Comparison of ENCODE assay signal across 21 cellular contexts in genomic region chr2:75142081-75142480, GRCh38. TPM values are rescaled to one million over a fixed set of nuclear protein-coding genes. Genes with fewer than 3 reads are reported as not detected.
DNase-seq lines count a peak whose midpoint lies in the region; TF ChIP-seq lines count a peak whose summit lies in the region.
"Had no signal": no experiment of that assay in that cellular context is flagged by ENCODE, and none has a peak within 500 bp of the region (broad histone marks: within the 10 kb centered on the region; RNA-seq: fewer than 3 reads in every experiment).

No MANE protein-coding gene starts in this region.

- H3K27me3 ChIP-seq in fibroblast of lung (ENCODE audit: control insufficient read depth, insufficient read depth, low read length), result peaks cover 3% of the 10 kb centered on the region
- H3K27me3 ChIP-seq in sigmoid colon, result no peaks in the 10 kb centered on the region
- H3K27me3 ChIP-seq: spleen had no signal

- TF ChIP-seq CTCF in fibroblast of lung (conservative IDR thresholded peaks at IDR 0.05 in 1 of 2, IDR thresholded peaks at IDR 0.05 in 1 of 2; ENCODE audit: low read depth in 1 of 2, low read length in 2 of 2) (no peak), sigmoid colon (IDR thresholded peaks at IDR 0.05) (no peak)

- H3K27ac ChIP-seq in fibroblast of lung (ENCODE audit: insufficient read depth, low read length), result no peak overlapping the region
- H3K27ac ChIP-seq in sigmoid colon, result peak overlapping the region in 3 of 4 donors; percentile 50 to 55 (median 52)
- H3K27ac ChIP-seq: HL-60, spleen had no signal

- DNase-seq in DMS79 treated with DMSO at 0.1 percent for 48 hours (lab: John Stamatoyannopoulos, UW), result peak; percentile 70
- DNase-seq in NCI-H446 treated with DMSO at 0.1 percent for 48 hours (lab: John Stamatoyannopoulos, UW), result peak; percentile 79
- peak; percentile 11 to 57 for DNase-seq in fibroblast of lung (ENCODE audit: low read depth in 2 of 2)
- DNase-seq in sigmoid colon, result peak; percentile 65
- no peak for DNase-seq in T-helper 9 cell
- no peak for DNase-seq in DMS 273 (lab: John Stamatoyannopoulos, UW; ENCODE audit: unreplicated experiment)
- DNase-seq in medulla oblongata (ENCODE audit: extremely low spot score), result no peak
- no peak for DNase-seq in activated T-cell treated with anti-CD3 and anti-CD28 coated beads, Interleukin-2, amount 50 U/mL, for 24 hours
- DNase-seq: activated naive CD8-positive, alpha-beta T cell treated with anti-CD3 and anti-CD28 coated beads, Interleukin-2, amount 50 U/mL, for 24 hours; CD8-positive, alpha-beta T cell; DND-41; effector CD8-positive, alpha-beta T cell; foreskin fibroblast; HFFc6; midbrain; NCI-H187 treated with DMSO at 0.1 percent for 48 hours; spleen had no signal

- no peaks in the 10 kb centered on the region for H3K4me1 ChIP-seq in fibroblast of lung (ENCODE audit: control insufficient read depth, extremely low read depth, insufficient read depth, low read length)
- H3K4me1 ChIP-seq in sigmoid colon, result peaks cover 0 to 31% (median 11%) of the 10 kb centered on the region in 4 donors
- H3K4me1 ChIP-seq: spleen had no signal

- H2AFZ ChIP-seq in fibroblast of lung (ENCODE audit: low read length), result no peak overlapping the region

- no peaks in the 10 kb centered on the region for H4K20me1 ChIP-seq in fibroblast of lung (ENCODE audit: control insufficient read depth, extremely low read depth, insufficient read depth, low read length)

- H3K27ac Mint-ChIP-seq in activated T-cell treated with anti-CD3 and anti-CD28 coated beads, Interleukin-2, amount 50 U/mL, for 24 hours, result no peak overlapping the region
- H3K27ac Mint-ChIP-seq: activated naive CD8-positive, alpha-beta T cell treated with anti-CD3 and anti-CD28 coated beads, Interleukin-2, amount 50 U/mL, for 24 hours; activated T-helper 17 cell treated with anti-CD3 and anti-CD28 coated beads, Interleukin-2, amount 50 U/mL, for 72 hours; CD8-positive, alpha-beta T cell; HFFc6; progenitor cell of endocrine pancreas had no signal

- intact Hi-C loops in sigmoid colon (cut with DNase I), result no loop called here

- H3K9ac ChIP-seq in fibroblast of lung (ENCODE audit: insufficient read depth, low read length), result no peak overlapping the region

- H3K4me3 ChIP-seq in fibroblast of lung (replicated peaks in 1 of 4; ENCODE audit: control extremely low read depth in 1 of 4, insufficient read depth in 1 of 4, low read depth in 3 of 4, low read length in 4 of 4), result no peak overlapping the region
- no peak overlapping the region for H3K4me3 ChIP-seq in sigmoid colon
- H3K4me3 ChIP-seq: spleen had no signal

- 88 to 92% methylated on average over 3 of the region's 3 CpGs for WGBS in sigmoid colon, 2 donors

- H3K4me1 Mint-ChIP-seq in activated T-cell treated with anti-CD3 and anti-CD28 coated beads, Interleukin-2, amount 50 U/mL, for 24 hours (ENCODE audit: low read depth), result no peaks in the 10 kb centered on the region
- H3K4me1 Mint-ChIP-seq: activated naive CD8-positive, alpha-beta T cell treated with anti-CD3 and anti-CD28 coated beads, Interleukin-2, amount 50 U/mL, for 24 hours; activated T-helper 17 cell treated with anti-CD3 and anti-CD28 coated beads, Interleukin-2, amount 50 U/mL, for 72 hours had no signal

- no peaks in the 10 kb centered on the region for H3K36me3 Mint-ChIP-seq in activated T-cell treated with anti-CD3 and anti-CD28 coated beads, Interleukin-2, amount 50 U/mL, for 24 hours (ENCODE audit: low read depth)
- H3K36me3 Mint-ChIP-seq: CD8-positive, alpha-beta T cell had no signal

- H3K9me3 Mint-ChIP-seq in activated T-cell treated with anti-CD3 and anti-CD28 coated beads, Interleukin-2, amount 50 U/mL, for 24 hours, result no peaks in the 10 kb centered on the region
- H3K9me3 Mint-ChIP-seq: activated naive CD8-positive, alpha-beta T cell treated with anti-CD3 and anti-CD28 coated beads, Interleukin-2, amount 50 U/mL, for 24 hours; activated T-helper 17 cell treated with anti-CD3 and anti-CD28 coated beads, Interleukin-2, amount 50 U/mL, for 72 hours; CD8-positive, alpha-beta T cell; HFFc6 had no signal

- no peaks in the 10 kb centered on the region for H3K9me3 ChIP-seq in fibroblast of lung (ENCODE audit: control insufficient read depth, insufficient read depth, low read depth, low read length)
- H3K9me3 ChIP-seq in sigmoid colon, result no peaks in the 10 kb centered on the region
- H3K9me3 ChIP-seq: spleen had no signal

- no peak for TF ChIP-seq POLR2A in sigmoid colon (IDR thresholded peaks at IDR 0.05)

- no peak for TF ChIP-seq EP300 in sigmoid colon (IDR thresholded peaks at IDR 0.05)

- no peaks in the 10 kb centered on the region for H3K79me2 ChIP-seq in fibroblast of lung (ENCODE audit: control insufficient read depth, insufficient read depth, low read length)

- H3K4me2 ChIP-seq in fibroblast of lung (ENCODE audit: extremely low read depth, insufficient read depth, low read length), result no peak overlapping the region

- H3K4me3 Mint-ChIP-seq in activated T-cell treated with anti-CD3 and anti-CD28 coated beads, Interleukin-2, amount 50 U/mL, for 24 hours, result no peak overlapping the region
- H3K4me3 Mint-ChIP-seq: activated naive CD8-positive, alpha-beta T cell treated with anti-CD3 and anti-CD28 coated beads, Interleukin-2, amount 50 U/mL, for 24 hours; activated T-helper 17 cell treated with anti-CD3 and anti-CD28 coated beads, Interleukin-2, amount 50 U/mL, for 72 hours; CD8-positive, alpha-beta T cell; HFFc6 had no signal

- H3K36me3 ChIP-seq in fibroblast of lung (ENCODE audit: control insufficient read depth, insufficient read depth, low read length), result no peaks in the 10 kb centered on the region
- H3K36me3 ChIP-seq in sigmoid colon, result no peaks in the 10 kb centered on the region
- H3K36me3 ChIP-seq: spleen had no signal

- H3K27me3 Mint-ChIP-seq in activated T-cell treated with anti-CD3 and anti-CD28 coated beads, Interleukin-2, amount 50 U/mL, for 24 hours, result no peaks in the 10 kb centered on the region
- H3K27me3 Mint-ChIP-seq: activated naive CD8-positive, alpha-beta T cell treated with anti-CD3 and anti-CD28 coated beads, Interleukin-2, amount 50 U/mL, for 24 hours; activated T-helper 17 cell treated with anti-CD3 and anti-CD28 coated beads, Interleukin-2, amount 50 U/mL, for 72 hours; progenitor cell of endocrine pancreas had no signal

RNA-seq across cellular contexts. Expression of gene TACR1, which starts 57.2 kb away (rescaled TPM):
- 0.17 TPM in 1 of 2 replicates, not detected in the other for total RNA-seq in fibroblast of lung
- 0.05 and 0.23 TPM in 2 replicates for polyA plus RNA-seq in fibroblast of lung
- polyA plus RNA-seq in fibroblast of lung (2012), result 0.23 TPM in 2 replicates
- polyA minus RNA-seq in fibroblast of lung (ENCODE audit: low replicate concordance), result 3.4 and 3.7 TPM in 2 replicates
- total RNA-seq in sigmoid colon, result 1 to 10 TPM in 2 of 4 donors, under 1 TPM in 2; 0.54 to 2.5 (median 1.6) TPM
- under 1 TPM in 1 of 3 donors, not detected in 2; 0.22 TPM for polyA plus RNA-seq in sigmoid colon
- total RNA-seq: activated T-helper 17 cell treated with anti-CD3 and anti-CD28 coated beads, Interleukin-2, amount 50 U/mL, for 72 hours had no signal
- polyA plus RNA-seq: keratinocyte had no signal

Comparison
In these comparisons a context has a peak if more than half of its experiments do, and no peak if none do; other contexts are left out.
1. DNase-seq: peak in DMS79 treated with DMSO at 0.1 percent for 48 hours (single experiment), NCI-H446 treated with DMSO at 0.1 percent for 48 hours (single experiment), fibroblast of lung (2 of 2) and sigmoid colon (single experiment); none in T-helper 9 cell (single experiment), DMS 273 (single experiment), medulla oblongata (single experiment) and activated T-cell treated with anti-CD3 and anti-CD28 coated beads, Interleukin-2, amount 50 U/mL, for 24 hours (single experiment).